Comparison of ENCODE assay signal across 8 cellular contexts in the genomic region with DNA sequence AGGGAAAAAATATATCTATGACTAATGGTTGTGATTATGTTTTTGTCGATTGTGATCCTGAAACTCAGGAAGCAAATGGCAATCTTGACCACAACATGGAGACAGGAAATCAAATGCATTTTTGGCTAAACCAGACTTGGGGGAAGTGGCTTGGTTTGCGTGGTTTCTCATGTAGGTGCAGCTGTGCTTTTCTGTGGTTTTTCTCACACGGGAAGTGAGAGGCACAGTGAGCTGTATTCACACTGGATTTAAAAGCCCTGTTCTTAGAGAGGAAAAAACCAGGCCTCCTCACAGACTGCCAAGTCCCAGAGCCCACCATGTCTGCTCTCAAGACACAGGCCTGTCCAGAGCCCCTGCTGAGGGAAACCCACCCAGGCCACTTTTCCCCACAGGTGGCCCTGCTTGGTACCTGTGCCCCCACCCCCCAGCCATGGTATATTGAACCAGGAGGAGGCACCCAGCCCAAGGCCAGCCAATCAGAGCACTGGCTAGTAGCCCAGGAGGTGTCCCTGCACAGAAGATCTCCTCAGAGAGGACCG. TPM values are rescaled to one million over a fixed set of nuclear protein-coding genes. Genes with fewer than 3 reads are reported as not detected.
DNase-seq lines count a peak whose midpoint lies in the region; ATAC-seq and TF ChIP-seq lines count a peak whose summit lies in the region.

No MANE protein-coding gene starts in this region.

- 33 to 45% (median 38%) methylated on average over 4 of the region's 4 CpGs for WGBS in adrenal gland, 4 donors

- peak; percentile 6 for DNase-seq in activated CD4-positive, CD25-positive, alpha-beta regulatory T cell treated with anti-CD3 and anti-CD28 coated beads, Interleukin-2, amount 50 U/mL, for 16 hours (ENCODE audit: low read depth, low spot score)
- no peak for DNase-seq in activated CD4-positive, CD25-positive, alpha-beta regulatory T cell treated with anti-CD3 and anti-CD28 coated beads, Interleukin-2, amount 50 U/mL, for 72 hours
- DNase-seq in SK-MEL-5 (ENCODE audit: low read depth, low spot score) = peak; percentile 95
- peak in 2 of 7 donors; percentile 11 to 40 for DNase-seq in adrenal gland
- peak; percentile 78 for DNase-seq in kidney epithelial cell (ENCODE audit: low read depth)
- no peak for DNase-seq in thoracic aorta (ENCODE audit: low spot score)
- no peak for DNase-seq in NCI-H1048 (lab: John Stamatoyannopoulos, UW)

- H3K36me3 ChIP-seq in adrenal gland (replicated peaks in 1 of 2) (no peaks in the 10 kb centered on the region), kidney epithelial cell (ENCODE audit: control insufficient read depth, insufficient read depth, low read length) (no peaks in the 10 kb centered on the region), thoracic aorta (no peaks in the 10 kb centered on the region)

- H3K9me3 ChIP-seq in adrenal gland (replicated peaks in 1 of 3) (no peaks in the 10 kb centered on the region), thoracic aorta (no peaks in the 10 kb centered on the region)

- H3K4me1 ChIP-seq in adrenal gland (replicated peaks in 1 of 2) = peaks cover 18 to 29% of the 10 kb centered on the region in 2 donors
- H3K4me1 ChIP-seq in thoracic aorta (ENCODE audit: control insufficient read depth in 1 of 2, low read depth in 2 of 2) = peaks cover 13 to 33% of the 10 kb centered on the region in 2 donors

- H3K4me3 ChIP-seq in adrenal gland (no peak overlapping the region), kidney epithelial cell (ENCODE audit: low read depth, low read length) (no peak overlapping the region), thoracic aorta (peak overlapping the region; percentile 50)

- H3K27ac ChIP-seq in adrenal gland (peak overlapping the region; percentile 47 to 87 (median 71)), thoracic aorta (peak overlapping the region; percentile 59 to 74)

- in situ Hi-C loops in SK-MEL-5 (cut with HindIII; ENCODE audit: low pct_unique_long_range_greater_than_20kb, low sequenced_read_pairs) = no loop called here

- TF ChIP-seq CTCF in adrenal gland (IDR thresholded peaks at IDR 0.05) (no peak), kidney epithelial cell (IDR thresholded peaks at IDR 0.05; ENCODE audit: insufficient read depth, low read length, poor library complexity, severe bottlenecking) (no peak), thoracic aorta (IDR thresholded peaks at IDR 0.05) (no peak)

- ATAC-seq in HG03064 (IDR thresholded peaks at IDR 0.05; ENCODE audit: low read depth, unreplicated experiment) = peak; percentile 96
- ATAC-seq in thoracic aorta (ENCODE audit: insufficient number of reproducible peaks, low FRiP score, low read depth) = no peak

- TF ChIP-seq POLR2A in adrenal gland (IDR thresholded peaks at IDR 0.05) = no peak

- H3K27me3 ChIP-seq in adrenal gland (no peaks in the 10 kb centered on the region), kidney epithelial cell (ENCODE audit: control insufficient read depth, insufficient read depth, low read length) (no peaks in the 10 kb centered on the region), thoracic aorta (replicated peaks; ENCODE audit: insufficient read depth) (no peaks in the 10 kb centered on the region)

- intact Hi-C loops in adrenal gland (cut with DNase I) = no loop called here

RNA-seq across cellular contexts. Expression of gene BTD, which starts 46.2 kb away (rescaled TPM):
- 70.3 and 71.4 TPM in 2 replicates for total RNA-seq in SK-MEL-5 (2014; rRNA removed; shearing (Covaris generic))
- 76.0 and 78.6 TPM in 2 replicates for polyA plus RNA-seq in SK-MEL-5 (2015; cell fraction: cytosol; rRNA removed)
- polyA plus RNA-seq in SK-MEL-5 (2015; cell fraction: nucleus; rRNA removed) = 17.4 and 22.1 TPM in 2 replicates
- total RNA-seq in adrenal gland (100 to 1,000 TPM in 2 of 8 donors, 10 to 100 TPM in 6; 28.0 to 148 (median 67.2) TPM), kidney epithelial cell (15.3 and 17.0 TPM in 2 replicates), thoracic aorta (10 to 100 TPM; 19.4 to 23.3 TPM)
- 10 to 100 TPM in 2 of 3 donors, 1 to 10 TPM in 1; 9.9 to 27.0 (median 26.1) TPM for polyA plus RNA-seq in adrenal gland

RNA-seq across cellular contexts. Expression of gene HACL1, which starts 46.3 kb away (rescaled TPM):
- total RNA-seq in SK-MEL-5 (2014; rRNA removed; shearing (Covaris generic)) = 51.9 and 56.5 TPM in 2 replicates
- polyA plus RNA-seq in SK-MEL-5 (2015; cell fraction: cytosol; rRNA removed) = 46.4 and 54.6 TPM in 2 replicates
- 34.7 and 43.2 TPM in 2 replicates for polyA plus RNA-seq in SK-MEL-5 (2015; cell fraction: nucleus; rRNA removed)
- total RNA-seq in adrenal gland = 10 to 100 TPM; 12.3 to 41.7 (median 25.7) TPM
- 10 to 100 TPM; 12.8 to 25.0 (median 15.5) TPM for polyA plus RNA-seq in adrenal gland
- 19.8 and 24.9 TPM in 2 replicates for total RNA-seq in kidney epithelial cell
- 10 to 100 TPM; 14.5 to 21.6 TPM for total RNA-seq in thoracic aorta

Comparison
In these comparisons a context has a peak if more than half of its experiments do, and no peak if none do; other contexts are left out.
1. DNase-seq: peak in activated CD4-positive, CD25-positive, alpha-beta regulatory T cell treated with anti-CD3 and anti-CD28 coated beads, Interleukin-2, amount 50 U/mL, for 16 hours (single experiment), SK-MEL-5 (single experiment) and kidney epithelial cell (single experiment); none in activated CD4-positive, CD25-positive, alpha-beta regulatory T cell treated with anti-CD3 and anti-CD28 coated beads, Interleukin-2, amount 50 U/mL, for 72 hours (single experiment), thoracic aorta (single experiment) and NCI-H1048 (single experiment).